ENCODE assay signal across 1 cellular context in the genomic region with DNA sequence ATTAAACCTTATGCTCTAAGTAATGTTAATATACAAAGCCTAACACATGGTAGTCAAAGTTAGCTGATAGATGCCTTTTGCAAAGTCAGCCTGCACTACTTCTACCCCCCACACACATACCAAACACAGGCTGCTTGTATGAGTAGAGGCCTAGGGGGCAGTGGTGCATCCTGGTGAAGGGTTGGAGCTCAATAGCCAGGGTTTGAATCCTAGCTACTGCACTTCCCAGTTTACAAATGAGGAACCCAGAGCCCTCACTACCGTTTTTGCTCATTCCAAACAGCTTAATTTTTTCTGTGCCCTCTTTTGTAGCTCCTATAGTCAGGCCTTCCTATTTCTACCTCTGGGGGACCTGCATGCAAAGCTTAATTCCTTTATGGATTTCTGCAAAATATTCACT.
A peak's percentile ranks its signal among the peaks of the same experiment; 100 is the strongest.
TF ChIP-seq lines count a peak whose summit lies in the region.

No MANE protein-coding gene starts in this region.

TF ChIP-seq in K562, 482 proteins besides CTCF, POLR2A, EP300 and RAD21:
- TF ChIP-seq SPI1 (IDR thresholded peaks at IDR 0.05; ENCODE audit: borderline replicate concordance, low read depth, low read length) (peak; percentile 56; the same call in 1 of the 2 replicates), EGR1 (conservative IDR thresholded peaks at IDR 0.05) (no peak), SMAD2 (IDR thresholded peaks at IDR 0.05; ENCODE audit: low read depth, low read length) (no peak), ZNF217 (CRISPR knock-in tag; IDR thresholded peaks at IDR 0.05) (no peak), ZNF324 (CRISPR knock-in tag; IDR thresholded peaks at IDR 0.05) (no peak), NELFE (IDR thresholded peaks at IDR 0.05; ENCODE audit: insufficient read depth, insufficient read length) (no peak), NEUROD1 (IDR thresholded peaks at IDR 0.05; ENCODE audit: borderline replicate concordance, low read depth, low read length, partially characterized antibody) (no peak), KAT7 (CRISPR knock-in tag; IDR thresholded peaks at IDR 0.05; ENCODE audit: borderline replicate concordance) (no peak)
